ENCODE assay signal across 8 cellular contexts in the genomic region with DNA sequence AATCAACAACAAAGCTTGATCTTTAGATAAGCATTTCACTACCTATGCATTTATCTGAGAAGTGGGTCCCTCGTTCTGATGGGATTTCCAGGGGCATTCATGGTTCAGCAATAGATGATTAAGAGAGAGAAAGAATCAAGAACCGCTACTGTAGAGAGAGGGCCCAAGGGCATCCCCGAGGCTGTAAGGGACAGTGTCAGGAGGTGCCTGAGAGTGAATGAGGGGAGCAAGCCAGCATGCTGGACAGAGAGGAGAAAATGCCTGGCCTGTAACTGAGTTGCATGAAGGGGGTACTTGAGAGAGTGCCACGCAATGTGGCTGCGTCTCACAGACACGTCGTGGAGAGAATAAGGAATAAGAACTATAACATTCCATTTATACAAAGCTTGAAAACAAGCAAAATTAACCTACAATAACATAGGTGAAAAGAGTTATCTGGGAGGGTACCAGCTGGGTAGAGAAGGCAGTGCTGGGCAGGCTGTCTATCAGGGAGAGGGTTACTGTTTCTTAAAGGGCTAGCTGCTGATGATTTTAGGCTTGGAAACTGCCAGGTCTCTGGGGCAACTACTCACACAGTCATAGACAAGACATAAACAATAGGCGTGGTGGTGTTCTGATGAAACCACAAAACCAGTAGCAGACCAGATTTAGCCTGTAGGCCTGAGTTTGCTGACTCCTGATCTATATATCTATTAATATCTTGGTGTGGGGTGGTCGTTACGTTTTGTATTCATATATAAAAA.
DNase-seq lines count a peak whose midpoint lies in the region; ATAC-seq and TF ChIP-seq lines count a peak whose summit lies in the region.

No MANE protein-coding gene starts in this region.

- H3K36me3 ChIP-seq in skeletal muscle satellite cell (ENCODE audit: insufficient read depth, low read length) (no peaks in the 10 kb centered on the region), suprapubic skin (no peaks in the 10 kb centered on the region)

- H3K4me2 ChIP-seq in skeletal muscle satellite cell (ENCODE audit: low read length): no peak overlapping the region

- H3K4me3 ChIP-seq in choroid plexus epithelial cell (ENCODE audit: low read depth, low read length) (no peak overlapping the region), skeletal muscle satellite cell (ENCODE audit: low read length) (no peak overlapping the region), suprapubic skin (no peak overlapping the region)

- ATAC-seq in HG02678 (IDR thresholded peaks at IDR 0.05; ENCODE audit: unreplicated experiment): no peak

- DNase-seq in activated CD4-positive, alpha-beta T cell treated with anti-CD3 and anti-CD28 coated beads for 48 hours: peak; percentile 26
- no peak for DNase-seq in activated CD4-positive, alpha-beta T cell treated with anti-CD3 and anti-CD28 coated beads for 4 hours
- peak; percentile 58 for DNase-seq in NCI-H226
- DNase-seq in choroid plexus epithelial cell (ENCODE audit: low read depth): peak; percentile 95
- DNase-seq in NCI-H82 (lab: John Stamatoyannopoulos, UW): no peak
- no peak for DNase-seq in suprapubic skin (ENCODE audit: low spot score in 2 of 2)

- TF ChIP-seq POLR2A in suprapubic skin (IDR thresholded peaks at IDR 0.05): no peak

- 62% methylated on average over 10 of the region's 10 CpGs for WGBS in suprapubic skin

- TF ChIP-seq EP300 in suprapubic skin (IDR thresholded peaks at IDR 0.05): no peak

- H3K27ac ChIP-seq in suprapubic skin: no peak overlapping the region

- no peaks in the 10 kb centered on the region for H3K27me3 ChIP-seq in skeletal muscle satellite cell (ENCODE audit: control insufficient read depth, insufficient read depth, low read length)
- H3K27me3 ChIP-seq in suprapubic skin: no peaks in the 10 kb centered on the region

- H3K9ac ChIP-seq in skeletal muscle satellite cell (ENCODE audit: low read depth, low read length): peak overlapping the region; percentile 52

- no peak for TF ChIP-seq CTCF in choroid plexus epithelial cell (conservative IDR thresholded peaks at IDR 0.05; ENCODE audit: low read depth, low read length)
- no peak for TF ChIP-seq CTCF in suprapubic skin (IDR thresholded peaks at IDR 0.05)

- H3K4me1 ChIP-seq in skeletal muscle satellite cell (ENCODE audit: control insufficient read depth, insufficient read depth, low read length) (peaks cover 36% of the 10 kb centered on the region), suprapubic skin (peaks cover 6% of the 10 kb centered on the region)

- no peaks in the 10 kb centered on the region for H3K9me3 ChIP-seq in skeletal muscle satellite cell (replicated peaks; ENCODE audit: low read length)
- H3K9me3 ChIP-seq in suprapubic skin: no peaks in the 10 kb centered on the region

Comparison
In these comparisons a context has a peak if more than half of its experiments do, and no peak if none do; other contexts are left out.
1. DNase-seq: peak in activated CD4-positive, alpha-beta T cell treated with anti-CD3 and anti-CD28 coated beads for 48 hours (single experiment), NCI-H226 (single experiment) and choroid plexus epithelial cell (single experiment); none in activated CD4-positive, alpha-beta T cell treated with anti-CD3 and anti-CD28 coated beads for 4 hours (0 of 2), NCI-H82 (single experiment) and suprapubic skin (0 of 2).